In the genomic region with DNA sequence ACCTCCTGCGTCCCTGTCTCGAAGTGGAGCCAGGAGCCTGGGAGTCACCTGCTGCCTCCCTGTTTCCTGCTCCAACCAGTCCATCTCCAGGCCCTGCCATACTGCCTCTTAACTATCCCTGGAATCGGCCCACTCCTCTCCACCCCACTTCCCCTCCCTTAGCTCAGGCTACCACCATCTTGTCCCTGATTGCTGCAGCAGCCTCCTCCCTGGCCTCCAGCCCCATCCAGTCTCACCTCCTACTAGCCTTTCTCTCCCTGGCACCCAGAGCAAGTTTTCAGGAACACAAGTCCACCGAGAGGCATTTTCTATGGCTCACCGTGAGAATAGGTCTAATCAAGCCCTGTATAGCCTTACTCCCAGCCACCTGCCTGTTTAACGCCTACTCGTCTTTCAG, we compare ENCODE assay signal across 8 cellular contexts. TPM values are rescaled to one million over a fixed set of nuclear protein-coding genes. Genes with fewer than 3 reads are reported as not detected.
DNase-seq lines count a peak whose midpoint lies in the region; ATAC-seq and TF ChIP-seq lines count a peak whose summit lies in the region.

No MANE protein-coding gene starts in this region.

- peak overlapping the region; percentile 60 for H3K4me3 ChIP-seq in H7 (ENCODE audit: insufficient read depth, low read depth, low read length)
- no peak overlapping the region for H3K4me3 ChIP-seq in hepatocyte
- H3K4me3 ChIP-seq in skeletal muscle tissue (ENCODE audit: low read length in 3 of 3) = peak overlapping the region; percentile 56 to 79 (median 75)

- H3K27ac ChIP-seq in hepatocyte (peak overlapping the region; percentile 91), skeletal muscle tissue (ENCODE audit: low read depth, low read length) (peak overlapping the region; percentile 77)

- H4K20me1 ChIP-seq in hepatocyte (ENCODE audit: insufficient read depth, poor library complexity, severe bottlenecking) = no peaks in the 10 kb centered on the region

- POLR2A ChIA-PET in HEK293T (lab: Yijun Ruan, JAX) = interaction anchor here (1.2 to 1.8 kb wide), 2 partner anchors 14 to 48 kb away, joined by 4 to 5 read pairs; a partner anchor contains a TSS

- H3K4me3 Mint-ChIP-seq in T-helper 17 cell = peak overlapping the region; percentile 88

- H3K4me1 ChIP-seq in hepatocyte (ENCODE audit: insufficient read depth) = peaks cover 40% of the 10 kb centered on the region
- H3K4me1 ChIP-seq in skeletal muscle tissue (ENCODE audit: control insufficient read depth in 3 of 3, insufficient read depth in 3 of 3, low read length in 3 of 3) = peaks cover 47 to 64% (median 60%) of the 10 kb centered on the region in 3 donors

- peaks cover 4% of the 10 kb centered on the region for H3K79me2 ChIP-seq in hepatocyte

- H3K36me3 ChIP-seq in H7 (replicated peaks; ENCODE audit: control insufficient read depth, insufficient read depth, low read length) (no peaks in the 10 kb centered on the region), hepatocyte (replicated peaks; ENCODE audit: insufficient read depth, low read depth) (no peaks in the 10 kb centered on the region), skeletal muscle tissue (ENCODE audit: control insufficient read depth in 3 of 3, insufficient read depth in 3 of 3, low read length in 3 of 3) (no peaks in the 10 kb centered on the region)

- CTCF ChIA-PET in HEK293T (lab: Yijun Ruan, JAX) = interaction anchor here (1.7 kb wide), 1 partner anchor 20 kb away, joined by 5 read pairs; no protein-coding TSS in a partner anchor

- H3K9me3 ChIP-seq in T-helper 17 cell (ENCODE audit: control insufficient read depth, low read length, poor library complexity, severe bottlenecking) (no peaks in the 10 kb centered on the region), hepatocyte (ENCODE audit: low read depth) (no peaks in the 10 kb centered on the region), skeletal muscle tissue (ENCODE audit: control insufficient read depth in 3 of 3, low read length in 3 of 3) (no peaks in the 10 kb centered on the region)

- no peak for DNase-seq in H7
- DNase-seq in T-helper 17 cell = no peak
- DNase-seq in hepatocyte (ENCODE audit: low spot score) = no peak
- no peak for DNase-seq in nucleus accumbens (lab: John Stamatoyannopoulos, UW)
- DNase-seq in HEK293T (ENCODE audit: extremely low spot score) = no peak
- no peak for DNase-seq in NK-92 treated with Interleukin-12 subunit alpha and Interleukin-12 subunit beta, amount 100 ng/mL, for 24 hours (lab: John Stamatoyannopoulos, UW)

- H3K27me3 ChIP-seq in H7 (ENCODE audit: control insufficient read depth, insufficient read depth, low read length) (peaks cover 4% of the 10 kb centered on the region), hepatocyte (no peaks in the 10 kb centered on the region), skeletal muscle tissue (ENCODE audit: control insufficient read depth in 3 of 3, insufficient read depth in 3 of 3, low read length in 3 of 3) (no peaks in the 10 kb centered on the region)

- peak overlapping the region; percentile 48 for H2AFZ ChIP-seq in hepatocyte

- 82% methylated on average over 7 of the region's 7 CpGs for WGBS in hepatocyte (ENCODE audit: low lambda C conversion rate, missing lambda C conversion rate)

- ATAC-seq in T-helper 17 cell (no peak), HG03108 (IDR thresholded peaks at IDR 0.05; ENCODE audit: unreplicated experiment) (no peak)

- H3K9me2 ChIP-seq in hepatocyte (replicated peaks; ENCODE audit: insufficient read depth) = no peaks in the 10 kb centered on the region

- H3K4me2 ChIP-seq in hepatocyte = peak overlapping the region; percentile 100

- peaks cover 30% of the 10 kb centered on the region for H3K4me1 Mint-ChIP-seq in T-helper 17 cell

- H3K9ac ChIP-seq in skeletal muscle tissue (ENCODE audit: low read depth in 1 of 3, low read length in 3 of 3) = peak overlapping the region in 2 of 3 donors; percentile 76 to 78

- no peaks in the 10 kb centered on the region for H3K36me3 Mint-ChIP-seq in T-helper 17 cell (ENCODE audit: low read depth)

- H3K27me3 Mint-ChIP-seq in T-helper 17 cell = no peaks in the 10 kb centered on the region

- TF ChIP-seq CTCF in hepatocyte (IDR thresholded peaks at IDR 0.05; ENCODE audit: poor library complexity) = no peak

- no peak overlapping the region for H3K27ac Mint-ChIP-seq in T-helper 17 cell

TF ChIP-seq in HEK293T, 16 proteins besides CTCF, POLR2A, EP300 and RAD21:
- TF ChIP-seq BHLHE40 (IDR thresholded peaks at IDR 0.05; ENCODE audit: borderline replicate concordance) = no peak
- no peak for TF ChIP-seq FOXK2 (IDR thresholded peaks at IDR 0.05)
- no peak for TF ChIP-seq SP1 (IDR thresholded peaks at IDR 0.05)
- no peak for TF ChIP-seq FOXA1 (IDR thresholded peaks at IDR 0.05)
- TF ChIP-seq L3MBTL2 (conservative IDR thresholded peaks at IDR 0.05) = no peak
- no peak for TF ChIP-seq FOXM1 (IDR thresholded peaks at IDR 0.05; ENCODE audit: borderline replicate concordance)
TF ChIP-seq in HEK293T: peak in this region for 0.

RNA-seq across cellular contexts. Expression of a gene that starts 0.9 kb away (rescaled TPM):
- total RNA-seq in H7 (2014; rRNA removed; shearing (Covaris generic)) = 6.0 and 6.7 TPM in 2 replicates
- total RNA-seq in T-helper 17 cell (1 to 10 TPM; 5.8 to 5.9 TPM), hepatocyte (2.6 and 5.1 TPM in 2 replicates), skeletal muscle tissue (4.2 TPM)
- 4.4 and 5.7 TPM in 2 replicates for polyA plus RNA-seq in hepatocyte

RNA-seq across cellular contexts. Expression of a gene that starts 22.5 kb away (rescaled TPM):
- total RNA-seq in H7 (2014; rRNA removed; shearing (Covaris generic)) = 0.10 and 0.33 TPM in 2 replicates
- 10 to 100 TPM in 1 of 2 donors, 1 to 10 TPM in 1; 4.2 to 15.0 TPM for total RNA-seq in T-helper 17 cell
- 0.20 and 0.50 TPM in 2 replicates for total RNA-seq in hepatocyte
- 1.8 and 2.3 TPM in 2 replicates for polyA plus RNA-seq in hepatocyte
- 1.6 TPM for total RNA-seq in skeletal muscle tissue

RNA-seq across cellular contexts. Expression of a gene that starts 47.7 kb away (rescaled TPM):
- 17.5 and 28.0 TPM in 2 replicates for total RNA-seq in H7 (2014; rRNA removed; shearing (Covaris generic))
- 10 to 100 TPM; 37.0 to 42.9 TPM for total RNA-seq in T-helper 17 cell
- total RNA-seq in hepatocyte = 20.8 and 31.8 TPM in 2 replicates
- 20.6 and 28.9 TPM in 2 replicates for polyA plus RNA-seq in hepatocyte
- 17.2 TPM for total RNA-seq in skeletal muscle tissue
